In the genomic region with DNA sequence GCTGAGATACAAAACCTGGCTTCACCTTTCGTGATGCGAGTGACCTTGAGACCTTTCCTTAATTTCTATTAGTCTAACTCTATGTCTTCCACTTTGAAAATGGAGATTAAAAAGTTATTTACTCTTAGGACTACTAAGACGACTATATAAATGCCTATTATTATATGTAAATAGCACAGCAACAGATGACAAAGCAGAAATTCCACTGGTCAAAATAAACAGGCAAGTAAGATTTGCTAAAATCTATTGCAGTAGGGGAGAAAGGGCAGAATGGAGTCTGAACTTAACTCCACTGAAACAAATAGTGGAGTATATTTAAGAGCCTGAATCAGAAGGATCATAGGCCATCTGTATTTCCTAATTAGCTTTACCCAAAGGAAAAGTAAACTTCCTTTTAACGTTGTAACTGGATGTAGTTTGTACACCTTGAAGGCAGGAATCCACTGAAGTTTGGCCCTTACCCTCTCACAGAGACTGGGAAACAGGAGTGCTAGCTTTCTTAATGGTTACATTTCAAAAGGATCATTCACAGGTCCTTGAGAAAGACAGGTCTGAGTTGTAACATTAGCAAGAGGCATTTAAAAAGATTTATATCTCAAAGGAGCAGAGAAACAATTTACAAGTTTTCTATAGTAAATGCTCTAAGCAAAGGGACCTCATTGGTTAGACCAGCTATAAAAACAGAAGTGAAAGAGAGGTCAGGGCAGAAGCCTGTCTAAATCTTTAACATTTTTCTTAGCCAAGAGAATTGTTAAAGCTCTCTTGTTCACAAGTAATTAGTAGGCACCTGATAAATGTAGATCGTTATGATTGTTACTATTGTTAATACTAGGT, we compare ENCODE assay signal across 23 cellular contexts.
DNase-seq lines count a peak whose midpoint lies in the region; ATAC-seq and TF ChIP-seq lines count a peak whose summit lies in the region.
"Had no signal": no experiment of that assay in that cellular context is flagged by ENCODE, and none has a peak within 500 bp of the region (broad histone marks: within the 10 kb centered on the region; RNA-seq: fewer than 3 reads in every experiment).

No MANE protein-coding gene starts in this region.

- intact Hi-C loops in PC-9 (cut with micrococcal nuclease; ENCODE audit: unreplicated experiment) = no loop called here

- no peaks in the 10 kb centered on the region for H3K9me3 ChIP-seq in PC-9 (ENCODE audit: insufficient read depth, low read depth)
- H3K9me3 ChIP-seq: A549; BLaER1 treated with 17β-estradiol and CSF1 and Interleukin-3, amounts not matched to agents 10 nM and 100 nM; SK-N-SH had no signal

- ATAC-seq in HG02885 (IDR thresholded peaks at IDR 0.05; ENCODE audit: poor library complexity, unreplicated experiment) (peak; percentile 41), memory B cell (ENCODE audit: low read depth) (peak; percentile 31), HG03457 (IDR thresholded peaks at IDR 0.05; ENCODE audit: unreplicated experiment) (no peak)
- ATAC-seq in activated CD4-positive, CD25-positive, alpha-beta regulatory T cell treated with anti-CD3 and anti-CD28 coated beads, Interleukin-2, amount 50 U/mL, for 24 hours = no peak
- ATAC-seq: A549 had no signal

- H3K9me2 ChIP-seq in PC-9 (ENCODE audit: insufficient read depth) = no peaks in the 10 kb centered on the region
- H3K9me2 ChIP-seq: SK-N-SH had no signal

- H3K4me3 Mint-ChIP-seq in memory B cell = no peak overlapping the region
- H3K4me3 Mint-ChIP-seq: CD4-positive, alpha-beta T cell had no signal

- H3K4me3 ChIP-seq in PC-9 = no peak overlapping the region
- H3K4me3 ChIP-seq: A549; BLaER1 treated with 17β-estradiol and CSF1 and Interleukin-3, amounts not matched to agents 10 nM and 100 nM had no signal

- H3F3A ChIP-seq in PC-9 (ENCODE audit: insufficient read depth, low read depth) = no peaks in the 10 kb centered on the region

- H3K27me3 ChIP-seq in PC-9 (ENCODE audit: insufficient read depth, low read depth) = no peaks in the 10 kb centered on the region
- H3K27me3 ChIP-seq: BLaER1 treated with 17β-estradiol and CSF1 and Interleukin-3, amounts not matched to agents 10 nM and 100 nM had no signal

- H3K36me3 Mint-ChIP-seq in memory B cell = no peaks in the 10 kb centered on the region

- H3K36me3 ChIP-seq in PC-9 (ENCODE audit: low read depth) = no peaks in the 10 kb centered on the region
- H3K36me3 ChIP-seq: BLaER1 treated with 17β-estradiol and CSF1 and Interleukin-3, amounts not matched to agents 10 nM and 100 nM had no signal

- no peak overlapping the region for H3K4me2 ChIP-seq in PC-9
- H3K4me2 ChIP-seq: A549; BLaER1 treated with 17β-estradiol and CSF1 and Interleukin-3, amounts not matched to agents 10 nM and 100 nM; SK-N-SH had no signal

- no peaks in the 10 kb centered on the region for H4K20me1 ChIP-seq in PC-9 (ENCODE audit: insufficient read depth)
- H4K20me1 ChIP-seq: BLaER1 treated with 17β-estradiol and CSF1 and Interleukin-3, amounts not matched to agents 10 nM and 100 nM had no signal

- no peaks in the 10 kb centered on the region for H3K9me3 Mint-ChIP-seq in memory B cell

- peak overlapping the region; percentile 51; the same call in 1 of the 2 replicates for H2AFZ ChIP-seq in PC-9

- POLR2A ChIA-PET in PC-9 (lab: Charles Lee; ENCODE audit: unreplicated experiment) = no interaction called here

- BruUV-seq in PC-9 (replicated peaks; lab: Mats Ljungman, UMichigan) = no TSS peak

- no peaks in the 10 kb centered on the region for H3K4me1 Mint-ChIP-seq in memory B cell

- no peaks in the 10 kb centered on the region for H3K27me3 Mint-ChIP-seq in memory B cell
- H3K27me3 Mint-ChIP-seq: CD4-positive, alpha-beta T cell had no signal

- TF ChIP-seq CTCF in 22Rv1 (IDR thresholded peaks at IDR 0.05) (no peak), PC-9 (conservative IDR thresholded peaks at IDR 0.05) (no peak)

- no peak overlapping the region for H3K27ac Mint-ChIP-seq in memory B cell
- H3K27ac Mint-ChIP-seq: CD4-positive, alpha-beta T cell had no signal

- no peaks in the 10 kb centered on the region for H3K4me1 ChIP-seq in PC-9 (replicated peaks; ENCODE audit: insufficient read depth)
- H3K4me1 ChIP-seq: A549; BLaER1 treated with 17β-estradiol and CSF1 and Interleukin-3, amounts not matched to agents 10 nM and 100 nM had no signal

- no peaks in the 10 kb centered on the region for H3K79me2 ChIP-seq in PC-9 (ENCODE audit: low read depth)

- H3K27ac ChIP-seq in 22Rv1 (peak overlapping the region; percentile 32), PC-9 (no peak overlapping the region)
- H3K27ac ChIP-seq: A549; BLaER1 treated with 17β-estradiol and CSF1 and Interleukin-3, amounts not matched to agents 10 nM and 100 nM; HL-60 had no signal

- CTCF ChIA-PET in PC-9 (lab: Charles Lee) = no interaction called here

- DNase-seq in PC-9 (no peak), memory B cell (ENCODE audit: low spot score in 2 of 2) (no peak), islet precursor cell (no peak)
- DNase-seq: AML-193; CD4-positive, alpha-beta T cell; GOT3; HCEC 1CT; Kasumi-1; NCI-H1105 treated with DMSO at 0.1 percent for 48 hours; NCI-H2029 treated with DMSO at 0.1 percent for 48 hours; NCI-H2171; NCI-H226; NCI-H510A; NCI-H69; SK-N-SH; SW 1271 had no signal

Comparison
In these comparisons a context has a peak if more than half of its experiments do, and no peak if none do; other contexts are left out.
1. ATAC-seq: peak in HG02885 (single experiment) and memory B cell (single experiment); none in activated CD4-positive, CD25-positive, alpha-beta regulatory T cell treated with anti-CD3 and anti-CD28 coated beads, Interleukin-2, amount 50 U/mL, for 24 hours (0 of 2) and HG03457 (single experiment).